In the genomic region with DNA sequence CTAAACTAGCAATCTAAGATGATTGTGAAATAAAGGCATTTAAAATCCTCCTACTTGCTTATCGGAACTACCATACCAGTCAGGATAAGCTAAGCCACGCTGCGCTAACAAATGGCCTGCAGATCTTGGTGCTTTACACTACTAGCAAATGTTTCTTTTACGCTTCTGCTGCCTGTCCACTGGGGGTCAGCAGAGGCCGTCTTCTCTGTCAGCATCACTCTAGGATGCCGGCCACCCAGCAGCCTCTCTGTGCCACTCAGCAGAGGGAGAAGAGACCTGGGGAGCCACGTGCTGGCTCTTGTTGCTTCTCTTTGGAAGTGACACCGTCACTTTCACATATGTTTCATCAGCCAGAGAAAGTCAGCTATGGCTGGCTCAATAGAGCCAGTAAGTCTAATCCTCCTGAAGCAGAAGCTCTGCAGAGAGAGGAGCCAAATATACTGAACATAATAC, we compare ENCODE assay signal across 8 cellular contexts. TPM values are rescaled to one million over a fixed set of nuclear protein-coding genes. Genes with fewer than 3 reads are reported as not detected.
DNase-seq lines count a peak whose midpoint lies in the region; ATAC-seq and TF ChIP-seq lines count a peak whose summit lies in the region.

No MANE protein-coding gene starts in this region.

- H3K36me3 Mint-ChIP-seq in activated naive CD4-positive, alpha-beta T cell treated with anti-CD3 and anti-CD28 coated beads, Interleukin-2, amount 50 U/mL, for 72 hours = no peaks in the 10 kb centered on the region

- DNase-seq in G401 (ENCODE audit: low spot score) = peak; percentile 23
- peak; percentile 53 for DNase-seq in HK-2 (ENCODE audit: unreplicated experiment)
- DNase-seq in RPMI8226 = peak; percentile 32
- DNase-seq in activated naive CD4-positive, alpha-beta T cell treated with anti-CD3 and anti-CD28 coated beads, Interleukin-2, amount 50 U/mL, for 72 hours (ENCODE audit: low spot score in 2 of 2) = peak in 1 of 2 donors; percentile 60
- peak; percentile 78 for DNase-seq in right atrium auricular region (ENCODE audit: low spot score)
- peak; percentile 38 for DNase-seq in stimulated activated CD4-positive, alpha-beta T cell treated with anti-CD3 and anti-CD28 coated beads, Interleukin-12 subunit alpha, Interleukin-12 subunit beta, amount 100 ng/mL, for 4 hours
- no peak for DNase-seq in epidermal melanocyte (ENCODE audit: insufficient read length, low spot score)

- no peak overlapping the region for H3K27ac Mint-ChIP-seq in activated naive CD4-positive, alpha-beta T cell treated with anti-CD3 and anti-CD28 coated beads, Interleukin-2, amount 50 U/mL, for 72 hours

- no peaks in the 10 kb centered on the region for H3K9me3 ChIP-seq in right atrium auricular region

- no peaks in the 10 kb centered on the region for H3K9me3 Mint-ChIP-seq in activated naive CD4-positive, alpha-beta T cell treated with anti-CD3 and anti-CD28 coated beads, Interleukin-2, amount 50 U/mL, for 72 hours

- H3K4me3 ChIP-seq in right atrium auricular region = no peak overlapping the region

- no peaks in the 10 kb centered on the region for H3K36me3 ChIP-seq in right atrium auricular region

- peaks cover 0 to 3% of the 10 kb centered on the region in 2 donors for H3K4me1 ChIP-seq in right atrium auricular region

- peak; percentile 79 to 82 for ATAC-seq in activated naive CD4-positive, alpha-beta T cell treated with anti-CD3 and anti-CD28 coated beads, Interleukin-2, amount 50 U/mL, for 72 hours
- ATAC-seq in HG03196 (IDR thresholded peaks at IDR 0.05; ENCODE audit: unreplicated experiment) = no peak

- no peaks in the 10 kb centered on the region for H3K27me3 ChIP-seq in right atrium auricular region

- TF ChIP-seq CTCF in right atrium auricular region (IDR thresholded peaks at IDR 0.05) = peak; percentile 45 to 78

- in situ Hi-C loops in G401 (cut with HindIII; ENCODE audit: low sequenced_read_pairs) = no loop called here

- no peak overlapping the region for H3K27ac ChIP-seq in right atrium auricular region

RNA-seq across cellular contexts. Expression of a gene that starts 36.6 kb away (rescaled TPM):
- total RNA-seq in G401 (2014; rRNA removed; shearing (Covaris generic)) = 151 and 175 TPM in 2 replicates
- 10 to 100 TPM; 54.7 to 61.9 TPM for total RNA-seq in activated naive CD4-positive, alpha-beta T cell treated with anti-CD3 and anti-CD28 coated beads, Interleukin-2, amount 50 U/mL, for 72 hours
- total RNA-seq in right atrium auricular region = 100 to 1,000 TPM; 106 to 162 TPM
